ENCODE assay signal across 1 cellular context in the genomic region with DNA sequence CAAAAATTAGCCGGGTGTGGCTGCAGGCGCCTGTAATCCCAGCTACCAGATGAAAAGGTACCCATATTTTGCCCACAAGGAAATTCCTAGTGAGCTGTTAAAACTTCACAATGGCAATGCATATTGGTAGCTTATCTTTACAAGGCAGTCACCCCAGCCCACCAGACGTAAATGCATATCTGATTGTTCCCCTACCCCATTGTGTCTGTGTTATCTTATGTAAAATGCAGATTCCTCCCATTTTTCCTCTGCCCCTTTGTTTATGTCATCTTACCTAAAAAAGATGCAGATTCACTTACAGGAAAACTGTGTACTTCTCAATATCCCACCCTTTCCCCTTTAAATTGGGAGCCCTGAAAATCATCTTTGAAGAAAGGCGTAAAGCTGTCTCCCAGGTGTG.
TF ChIP-seq lines count a peak whose summit lies in the region.

No MANE protein-coding gene starts in this region.

TF ChIP-seq in H1, 55 proteins besides CTCF, POLR2A, EP300 and RAD21 (continued from another document):
- no peak for TF ChIP-seq TAF1 (IDR thresholded peaks at IDR 0.05; ENCODE audit: low read depth, low read length)
- no peak for TF ChIP-seq MAX (IDR thresholded peaks at IDR 0.05)
- no peak for TF ChIP-seq BACH1 (IDR thresholded peaks at IDR 0.05; ENCODE audit: low read length)
- TF ChIP-seq CTBP2 (IDR thresholded peaks at IDR 0.05; ENCODE audit: borderline replicate concordance, insufficient read depth, insufficient read length, low read length) = no peak
- TF ChIP-seq SP1 (IDR thresholded peaks at IDR 0.05; ENCODE audit: low read depth, low read length) = no peak
- TF ChIP-seq GABPA (IDR thresholded peaks at IDR 0.05; ENCODE audit: borderline replicate concordance, insufficient read depth, low read length) = no peak
- no peak for TF ChIP-seq ASH2L (IDR thresholded peaks at IDR 0.05; ENCODE audit: low read length)
